Comparison of ENCODE assay signal across 7 cellular contexts in the genomic region with DNA sequence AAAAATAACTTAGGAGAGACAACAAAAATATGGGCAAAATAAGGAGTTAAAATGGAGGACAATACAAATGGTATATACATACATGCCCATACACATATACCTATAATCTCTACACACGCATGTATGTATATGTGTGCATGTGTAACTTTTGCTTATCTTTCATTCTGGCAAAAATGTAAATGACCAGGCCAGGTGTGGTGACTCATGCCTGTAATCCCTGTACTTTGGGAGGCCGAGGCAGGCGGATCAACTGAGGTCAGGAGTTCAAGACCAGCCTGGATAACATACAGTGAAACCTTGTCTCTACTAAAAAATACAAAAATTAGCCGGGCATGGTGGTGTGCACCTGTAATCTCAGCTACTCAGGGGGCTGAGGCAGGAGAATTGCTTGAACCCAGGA. TPM values are rescaled to one million over a fixed set of nuclear protein-coding genes. Genes with fewer than 3 reads are reported as not detected.
A peak's percentile ranks its signal among the peaks of the same experiment; 100 is the strongest.
DNase-seq lines count a peak whose midpoint lies in the region; ATAC-seq, FAIRE-seq and TF ChIP-seq lines count a peak whose summit lies in the region.
"Not testable (repeated sequence)": the region's sequence is repeated elsewhere in the genome, so short reads cannot be mapped to it uniquely, and the experiment has no call there.
"Had no signal": no experiment of that assay in that cellular context is flagged by ENCODE, and none has a peak within 500 bp of the region (broad histone marks: within the 10 kb centered on the region; RNA-seq: fewer than 3 reads in every experiment).

No MANE protein-coding gene starts in this region.

- not testable (repeated sequence) for H3K9me2 ChIP-seq in GM23338 (ENCODE audit: insufficient read depth)

- not testable (repeated sequence) for H3K4me3 ChIP-seq in GM23338; Peyer's patch; K562; HepG2 (replicated peaks in 1 of 3; ENCODE audit: insufficient read depth in 1 of 3, low read depth in 2 of 3, low read length in 3 of 3)

- WGBS in K562 (ENCODE audit: insufficient coverage, low coverage, missing lambda C conversion rate), result 32% methylated on average over 4 of the region's 4 CpGs
- 62% methylated on average over 4 of the region's 4 CpGs for WGBS in HepG2 (ENCODE audit: low lambda C conversion rate)

- H3K4me2 ChIP-seq in GM23338; K562 (ENCODE audit: insufficient read depth, low read length); HepG2 (ENCODE audit: low read depth, low read length): not testable (repeated sequence)

- in situ Hi-C loops in K562 (cut with MboI); HepG2 (cut with HindIII; ENCODE audit: extremely low pct_ligation_motif_present, low pct_unique_long_range_greater_than_20kb): not testable (repeated sequence)

- not testable (repeated sequence) for H2AFZ ChIP-seq in GM23338; K562 (ENCODE audit: low read depth, low read length); HepG2 (ENCODE audit: low read length)

- POLR2A ChIA-PET in K562 (lab: Yijun Ruan, JAX), result interaction anchor here (1.1 kb wide), 1 partner anchor 21 kb away, joined by 3 read pairs; no protein-coding TSS in a partner anchor
- POLR2A ChIA-PET in HepG2 (lab: Yijun Ruan, JAX), result interaction anchor here (4.3 kb wide), 1 partner anchor 19 kb away, joined by 27 read pairs; the partner anchor contains the start of gene MCL1

- H3K4me1 ChIP-seq in GM23338 (ENCODE audit: insufficient read depth); K562 (replicated peaks in 1 of 2; ENCODE audit: control insufficient read depth in 2 of 2, insufficient read depth in 2 of 2, low read length in 2 of 2): not testable (repeated sequence)
- H3K4me1 ChIP-seq in Peyer's patch (peaks cover 0 to 11% (median 0%) of the 10 kb centered on the region in 4 donors), HepG2 (ENCODE audit: insufficient read depth, low read length) (peaks cover 59% of the 10 kb centered on the region)

- H3K36me3 ChIP-seq in GM23338 (ENCODE audit: insufficient read depth); K562 (ENCODE audit: control insufficient read depth, insufficient read depth, low read length); HepG2 (replicated peaks in 1 of 2; ENCODE audit: control insufficient read depth in 1 of 2, insufficient read depth in 2 of 2, low read length in 2 of 2): not testable (repeated sequence)
- peaks cover 0 to 10% (median 0%) of the 10 kb centered on the region in 3 donors for H3K36me3 ChIP-seq in Peyer's patch

- H3K27me3 Mint-ChIP-seq in GM23338 (ENCODE audit: insufficient read depth, low read depth, poor library complexity), result peaks cover 10% of the 10 kb centered on the region
- H3K27me3 Mint-ChIP-seq in progenitor cell of endocrine pancreas, result not testable (repeated sequence)

- not testable (repeated sequence) for H3F3A ChIP-seq in GM23338 (replicated peaks; ENCODE audit: low read depth)

- H4K20me1 ChIP-seq in GM23338 (replicated peaks; ENCODE audit: insufficient read depth); K562 (replicated peaks; ENCODE audit: control insufficient read depth, insufficient read depth, low read length); HepG2 (ENCODE audit: insufficient read depth, low read length): not testable (repeated sequence)

- ATAC-seq in GM23338, K562, HepG2: not testable (repeated sequence)

- intact Hi-C loops in K562 (cut with micrococcal nuclease); HepG2 (cut with micrococcal nuclease; ENCODE audit: unreplicated experiment): not testable (repeated sequence)

- DNase-seq in GM23338 (ENCODE audit: low spot score); K562 (ENCODE audit: extremely low read depth in 1 of 4, low spot score in 3 of 4); HepG2 (ENCODE audit: low spot score); progenitor cell of endocrine pancreas (ENCODE audit: low spot score, unreplicated experiment): not testable (repeated sequence)
- peak in 2 of 3 donors; percentile 4 to 41 for DNase-seq in Peyer's patch

- not testable (repeated sequence) for H3K9ac ChIP-seq in K562 (ENCODE audit: insufficient read depth in 1 of 2, low read depth in 2 of 2, low read length in 2 of 2); HepG2 (ENCODE audit: insufficient read depth, low read depth, low read length)

- H3K9me1 ChIP-seq in K562 (ENCODE audit: control insufficient read depth, insufficient read depth, low read length), result not testable (repeated sequence)

- 0 out of 2 replicates have a peak overlapping the region, but pooled peaks have one; percentile 52 for H3K27ac ChIP-seq in GM23338 (ENCODE audit: low read depth)
- not testable (repeated sequence) for H3K27ac ChIP-seq in Peyer's patch; K562 (ENCODE audit: extremely low read depth, low read depth, low read length); HepG2 (ENCODE audit: extremely low read length, insufficient read depth, low read length)

- not testable (repeated sequence) for H3K27me3 ChIP-seq in GM23338 (ENCODE audit: insufficient read depth); Peyer's patch; K562 (ENCODE audit: control insufficient read depth in 2 of 2, insufficient read depth in 2 of 2, low read length in 2 of 2); HepG2 (ENCODE audit: control insufficient read depth in 1 of 2, insufficient read depth in 2 of 2, low read length in 2 of 2)

- peaks cover 14% of the 10 kb centered on the region for H3K9me3 Mint-ChIP-seq in GM23338
- H3K9me3 Mint-ChIP-seq in progenitor cell of endocrine pancreas (ENCODE audit: low read depth), result not testable (repeated sequence)

- not testable (repeated sequence) for TF ChIP-seq RAD21 in K562 (CRISPR knock-in tag; conservative IDR thresholded peaks at IDR 0.05 in 1 of 2, IDR thresholded peaks at IDR 0.05 in 1 of 2); HepG2 (CRISPR knock-in tag; IDR thresholded peaks at IDR 0.05)

- H3K36me3 Mint-ChIP-seq in GM23338 (ENCODE audit: low read depth), result peaks cover 30% of the 10 kb centered on the region
- peaks cover 10% of the 10 kb centered on the region for H3K36me3 Mint-ChIP-seq in progenitor cell of endocrine pancreas (ENCODE audit: insufficient read depth)

- not testable (repeated sequence) for H3K27ac Mint-ChIP-seq in GM23338
- H3K27ac Mint-ChIP-seq in progenitor cell of endocrine pancreas, result peak overlapping the region; percentile 13

- H3K4me3 Mint-ChIP-seq in GM23338; progenitor cell of endocrine pancreas (ENCODE audit: low read depth): not testable (repeated sequence)

- not testable (repeated sequence) for TF ChIP-seq POLR2A in Peyer's patch (IDR thresholded peaks at IDR 0.05); K562 (conservative IDR thresholded peaks at IDR 0.05); HepG2 (IDR thresholded peaks at IDR 0.05; ENCODE audit: insufficient read depth in 1 of 2, low read depth in 2 of 2, low read length in 2 of 2)

- not testable (repeated sequence) for FAIRE-seq in K562 (lab: Jason Lieb, UNC); HepG2 (lab: Jason Lieb, UNC)

- H3K79me2 ChIP-seq in GM23338 (replicated peaks; ENCODE audit: insufficient read depth); K562 (ENCODE audit: control insufficient read depth, insufficient read depth, low read length); HepG2 (ENCODE audit: insufficient read depth, low read length): not testable (repeated sequence)

- not testable (repeated sequence) for BruUV-seq in K562 (replicated peaks; lab: Mats Ljungman, UMichigan); HepG2 (replicated peaks; lab: Mats Ljungman, UMichigan)

- H3K9me3 ChIP-seq in Peyer's patch; K562 (replicated peaks; ENCODE audit: control insufficient read depth, insufficient read depth, low read depth, low read length); HepG2 (ENCODE audit: low read length): not testable (repeated sequence)

- not testable (repeated sequence) for TF ChIP-seq EP300 in K562 (IDR thresholded peaks at IDR 0.05; ENCODE audit: low read length); HepG2 (IDR thresholded peaks at IDR 0.05; ENCODE audit: low read depth in 2 of 2, low read length in 2 of 2); HepG2 (CRISPR knock-in tag; IDR thresholded peaks at IDR 0.05; ENCODE audit: borderline replicate concordance)

- CTCF ChIA-PET in K562 (lab: Yijun Ruan, JAX; ENCODE audit: low intra/inter-chr PET ratio); HepG2 (lab: Yijun Ruan, JAX; ENCODE audit: low intra/inter-chr PET ratio, low total read pairs): not testable (repeated sequence)

- H3K4me1 Mint-ChIP-seq in GM23338, result peaks cover 12% of the 10 kb centered on the region
- H3K4me1 Mint-ChIP-seq in progenitor cell of endocrine pancreas (ENCODE audit: low read depth), result not testable (repeated sequence)

- TF ChIP-seq CTCF in GM23338 (conservative IDR thresholded peaks at IDR 0.05; ENCODE audit: low read depth in 2 of 2); Peyer's patch (IDR thresholded peaks at IDR 0.05); K562 (IDR thresholded peaks at IDR 0.05 in 2 of 3, conservative IDR thresholded peaks at IDR 0.05 in 1 of 3; ENCODE audit: insufficient read depth in 2 of 3, low read depth in 1 of 3, low read length in 3 of 3); HepG2 (CRISPR knock-in tag; IDR thresholded peaks at IDR 0.05); progenitor cell of endocrine pancreas (IDR thresholded peaks at IDR 0.05; ENCODE audit: unreplicated experiment): not testable (repeated sequence)

RNA-seq across cellular contexts. Expression of gene MCL1, which starts 18.9 kb away (rescaled TPM):
- 237 and 244 TPM in 2 replicates for total RNA-seq in GM23338 (2014; rRNA removed; shearing (Covaris generic))
- polyA plus RNA-seq in GM23338 (2016; fragmentation: Nextera tagmentation; extraction: Ambion mirVana), result 46.7 and 55.3 TPM in 2 replicates
- 100 to 1,000 TPM; 102 to 154 (median 140) TPM for total RNA-seq in Peyer's patch
- 200 and 281 TPM in 2 replicates for total RNA-seq in K562 (2011; cell fraction: chromatin; rRNA removed; ENCODE audit: low replicate concordance)
- 147 and 148 TPM in 2 replicates for total RNA-seq in K562 (2011; cell fraction: nucleolus; rRNA removed)
- 206 and 295 TPM in 2 replicates for total RNA-seq in K562 (2011; cell fraction: nucleoplasm; rRNA removed)
- 129 and 138 TPM in 2 replicates for total RNA-seq in K562 (2014; rRNA removed)
- 153 and 184 TPM in 2 replicates for total RNA-seq in K562 (2014; rRNA removed; fragmentation: Illumina TruSeq; extraction: Trizol)
- total RNA-seq in K562 (2015; rRNA removed; fragmentation: Illumina TruSeq; extraction: Trizol), result 109 and 120 TPM in 2 replicates
- total RNA-seq in K562 (2021), result 200 and 224 TPM in 2 replicates
- 144 and 222 TPM in 2 replicates for polyA plus RNA-seq in K562 (2011; rRNA removed)
- polyA plus RNA-seq in K562 (2011; cell fraction: cytosol; rRNA removed), result 86.7 and 94.2 TPM in 2 replicates
- polyA plus RNA-seq in K562 (2011; cell fraction: nucleus; rRNA removed), result 179 and 244 TPM in 2 replicates
- polyA plus RNA-seq in K562 (2012), result 139 and 140 TPM in 2 replicates
- 147 and 158 TPM in 2 replicates for polyA plus RNA-seq in K562 (2014; fragmentation: Illumina TruSeq; extraction: Trizol)
- 10 to 100 TPM; 27.1 to 31.0 TPM for polyA plus RNA-seq in K562 (2014; fragmentation: Nextera tagmentation; extraction: Ambion mirVana)
- polyA plus RNA-seq in K562 (2014; rRNA removed), result 131 and 143 TPM in 2 replicates
- polyA minus RNA-seq in K562 (2011; rRNA and poly(A)+ RNA removed), result 221 and 238 TPM in 2 replicates
- 104 and 109 TPM in 2 replicates for polyA minus RNA-seq in K562 (2011; cell fraction: cytosol; rRNA and poly(A)+ RNA removed)
- polyA minus RNA-seq in K562 (2011; cell fraction: nucleus; rRNA and poly(A)+ RNA removed), result 141 and 172 TPM in 2 replicates
- 113 and 125 TPM in 2 replicates for total RNA-seq in HepG2 (2016; rRNA removed; fragmentation: Illumina TruSeq; extraction: Trizol)
- 16.3 and 19.0 TPM in 2 replicates for total RNA-seq in HepG2 (2016; cell fraction: cytosol; rRNA removed; fragmentation: Illumina TruSeq; extraction: Trizol; ENCODE audit: low read depth)
- 108 and 127 TPM in 2 replicates for total RNA-seq in HepG2 (2016; cell fraction: insoluble cytoplasmic fraction; rRNA removed; fragmentation: Illumina TruSeq; extraction: Trizol)
- total RNA-seq in HepG2 (2016; cell fraction: membrane; rRNA removed; fragmentation: Illumina TruSeq; extraction: Trizol), result 41.9 and 48.9 TPM in 2 replicates
- 150 and 151 TPM in 2 replicates for total RNA-seq in HepG2 (2016; cell fraction: nucleus; rRNA removed; fragmentation: Illumina TruSeq; extraction: Trizol)
- 69.5 and 70.6 TPM in 2 replicates for polyA plus RNA-seq in HepG2 (2011; rRNA removed)
- polyA plus RNA-seq in HepG2 (2011; cell fraction: cytosol; rRNA removed), result 40.6 and 51.3 TPM in 2 replicates
- 127 and 138 TPM in 2 replicates for polyA plus RNA-seq in HepG2 (2011; cell fraction: nucleus; rRNA removed)
- 59.5 and 80.1 TPM in 2 replicates for polyA plus RNA-seq in HepG2 (2012)
- 5.6 and 6.4 TPM in 2 replicates for polyA plus RNA-seq in HepG2 (2016; cell fraction: cytosol; fragmentation: Illumina TruSeq; extraction: Trizol; ENCODE audit: low read depth)
- polyA plus RNA-seq in HepG2 (2016; cell fraction: insoluble cytoplasmic fraction; fragmentation: Illumina TruSeq; extraction: Trizol; ENCODE audit: low read depth), result 99.4 and 100.0 TPM in 2 replicates
- polyA plus RNA-seq in HepG2 (2016; cell fraction: membrane; fragmentation: Illumina TruSeq; extraction: Trizol; ENCODE audit: low read depth), result 21.9 and 23.4 TPM in 2 replicates
- polyA plus RNA-seq in HepG2 (2016; cell fraction: nucleus; fragmentation: Illumina TruSeq; extraction: Trizol; ENCODE audit: insufficient read depth, low read depth), result 207 and 216 TPM in 2 replicates
- polyA minus RNA-seq in HepG2 (2011; rRNA and poly(A)+ RNA removed; ENCODE audit: low replicate concordance), result 65.4 and 90.8 TPM in 2 replicates
- polyA minus RNA-seq in HepG2 (2011; cell fraction: cytosol; rRNA and poly(A)+ RNA removed), result 72.9 and 73.2 TPM in 2 replicates
- polyA minus RNA-seq in HepG2 (2011; cell fraction: nucleus; rRNA and poly(A)+ RNA removed), result 152 and 196 TPM in 2 replicates
- total RNA-seq in progenitor cell of endocrine pancreas, result 204 and 212 TPM in 2 replicates

RNA-seq across cellular contexts. Expression of gene ENSA, which starts 31.1 kb away (rescaled TPM):
- total RNA-seq in GM23338 (2014; rRNA removed; shearing (Covaris generic)), result 143 and 200 TPM in 2 replicates
- polyA plus RNA-seq in GM23338 (2016; fragmentation: Nextera tagmentation; extraction: Ambion mirVana) (114 and 121 TPM in 2 replicates), K562 (2011; rRNA removed) (133 and 156 TPM in 2 replicates), K562 (2014; fragmentation: Illumina TruSeq; extraction: Trizol) (565 and 605 TPM in 2 replicates), K562 (2014; fragmentation: Nextera tagmentation; extraction: Ambion mirVana) (10 to 100 TPM; 68.1 to 93.9 TPM), K562 (2014; rRNA removed) (197 and 354 TPM in 2 replicates), HepG2 (2011; rRNA removed) (54.5 and 55.1 TPM in 2 replicates)
- total RNA-seq in Peyer's patch (100 to 1,000 TPM; 173 to 231 (median 206) TPM), K562 (2014; rRNA removed) (147 and 163 TPM in 2 replicates), K562 (2014; rRNA removed; fragmentation: Illumina TruSeq; extraction: Trizol) (196 and 198 TPM in 2 replicates), K562 (2015; rRNA removed; fragmentation: Illumina TruSeq; extraction: Trizol) (183 and 188 TPM in 2 replicates), K562 (2021) (203 and 219 TPM in 2 replicates), HepG2 (2016; rRNA removed; fragmentation: Illumina TruSeq; extraction: Trizol) (111 and 137 TPM in 2 replicates), progenitor cell of endocrine pancreas (164 and 169 TPM in 2 replicates)
- 86.7 and 153 TPM in 2 replicates for total RNA-seq in K562 (2011; cell fraction: chromatin; rRNA removed; ENCODE audit: low replicate concordance)
- 54.7 and 57.9 TPM in 2 replicates for total RNA-seq in K562 (2011; cell fraction: nucleolus; rRNA removed)
- 124 and 201 TPM in 2 replicates for total RNA-seq in K562 (2011; cell fraction: nucleoplasm; rRNA removed)
- polyA plus RNA-seq in K562 (2011; cell fraction: cytosol; rRNA removed), result 116 and 118 TPM in 2 replicates
- 47.5 and 50.4 TPM in 2 replicates for polyA plus RNA-seq in K562 (2011; cell fraction: nucleus; rRNA removed)
- polyA plus RNA-seq in K562 (2012), result 174 and 197 TPM in 2 replicates
- polyA minus RNA-seq in K562 (2011; rRNA and poly(A)+ RNA removed), result 60.6 and 80.0 TPM in 2 replicates
- 32.9 and 35.0 TPM in 2 replicates for polyA minus RNA-seq in K562 (2011; cell fraction: cytosol; rRNA and poly(A)+ RNA removed)
- polyA minus RNA-seq in K562 (2011; cell fraction: nucleus; rRNA and poly(A)+ RNA removed), result 22.9 and 51.1 TPM in 2 replicates
- total RNA-seq in HepG2 (2016; cell fraction: cytosol; rRNA removed; fragmentation: Illumina TruSeq; extraction: Trizol; ENCODE audit: low read depth), result 32.7 and 33.3 TPM in 2 replicates
- total RNA-seq in HepG2 (2016; cell fraction: insoluble cytoplasmic fraction; rRNA removed; fragmentation: Illumina TruSeq; extraction: Trizol), result 104 and 136 TPM in 2 replicates
- 71.0 and 79.7 TPM in 2 replicates for total RNA-seq in HepG2 (2016; cell fraction: membrane; rRNA removed; fragmentation: Illumina TruSeq; extraction: Trizol)
- 59.2 and 64.7 TPM in 2 replicates for total RNA-seq in HepG2 (2016; cell fraction: nucleus; rRNA removed; fragmentation: Illumina TruSeq; extraction: Trizol)
- polyA plus RNA-seq in HepG2 (2011; cell fraction: cytosol; rRNA removed), result 35.3 and 39.9 TPM in 2 replicates
- polyA plus RNA-seq in HepG2 (2011; cell fraction: nucleus; rRNA removed), result 18.3 and 19.1 TPM in 2 replicates
- 68.7 and 69.6 TPM in 2 replicates for polyA plus RNA-seq in HepG2 (2012)
- 46.8 and 50.7 TPM in 2 replicates for polyA plus RNA-seq in HepG2 (2016; cell fraction: cytosol; fragmentation: Illumina TruSeq; extraction: Trizol; ENCODE audit: low read depth)
- polyA plus RNA-seq in HepG2 (2016; cell fraction: insoluble cytoplasmic fraction; fragmentation: Illumina TruSeq; extraction: Trizol; ENCODE audit: low read depth), result 203 and 211 TPM in 2 replicates
- 87.0 and 96.1 TPM in 2 replicates for polyA plus RNA-seq in HepG2 (2016; cell fraction: membrane; fragmentation: Illumina TruSeq; extraction: Trizol; ENCODE audit: low read depth)
- 97.2 and 103 TPM in 2 replicates for polyA plus RNA-seq in HepG2 (2016; cell fraction: nucleus; fragmentation: Illumina TruSeq; extraction: Trizol; ENCODE audit: insufficient read depth, low read depth)
- polyA minus RNA-seq in HepG2 (2011; rRNA and poly(A)+ RNA removed; ENCODE audit: low replicate concordance), result 25.8 and 53.2 TPM in 2 replicates
- polyA minus RNA-seq in HepG2 (2011; cell fraction: cytosol; rRNA and poly(A)+ RNA removed), result 16.0 and 18.2 TPM in 2 replicates
- 34.9 and 47.6 TPM in 2 replicates for polyA minus RNA-seq in HepG2 (2011; cell fraction: nucleus; rRNA and poly(A)+ RNA removed)

RNA-seq across cellular contexts. Expression of gene ADAMTSL4, which starts 49.1 kb away (rescaled TPM):
- 3.6 and 5.3 TPM in 2 replicates for total RNA-seq in GM23338 (2014; rRNA removed; shearing (Covaris generic))
- polyA plus RNA-seq in GM23338 (2016; fragmentation: Nextera tagmentation; extraction: Ambion mirVana) (4.6 and 5.8 TPM in 2 replicates), K562 (2011; rRNA removed) (53.8 and 132 TPM in 2 replicates), K562 (2014; fragmentation: Illumina TruSeq; extraction: Trizol) (116 and 156 TPM in 2 replicates), K562 (2014; fragmentation: Nextera tagmentation; extraction: Ambion mirVana) (10 to 100 TPM; 12.7 to 14.8 TPM), K562 (2014; rRNA removed) (104 and 137 TPM in 2 replicates), HepG2 (2011; rRNA removed) (15.1 and 16.4 TPM in 2 replicates)
- total RNA-seq in Peyer's patch (10 to 100 TPM in 3 of 4 donors, 1 to 10 TPM in 1; 2.3 to 28.9 (median 15.3) TPM), K562 (2014; rRNA removed) (35.6 and 43.6 TPM in 2 replicates), K562 (2014; rRNA removed; fragmentation: Illumina TruSeq; extraction: Trizol) (18.8 and 20.3 TPM in 2 replicates), K562 (2015; rRNA removed; fragmentation: Illumina TruSeq; extraction: Trizol) (22.8 and 25.5 TPM in 2 replicates), K562 (2021) (163 and 212 TPM in 2 replicates), HepG2 (2016; rRNA removed; fragmentation: Illumina TruSeq; extraction: Trizol) (1.9 and 3.9 TPM in 2 replicates), progenitor cell of endocrine pancreas (5.5 and 6.9 TPM in 2 replicates)
- total RNA-seq in K562 (2011; cell fraction: chromatin; rRNA removed; ENCODE audit: low replicate concordance), result 795 and 1,508 TPM in 2 replicates
- total RNA-seq in K562 (2011; cell fraction: nucleolus; rRNA removed), result 712 and 761 TPM in 2 replicates
- total RNA-seq in K562 (2011; cell fraction: nucleoplasm; rRNA removed), result 735 and 822 TPM in 2 replicates
- polyA plus RNA-seq in K562 (2011; cell fraction: cytosol; rRNA removed), result 68.7 and 73.2 TPM in 2 replicates
- 800 and 1,003 TPM in 2 replicates for polyA plus RNA-seq in K562 (2011; cell fraction: nucleus; rRNA removed)
- 127 and 192 TPM in 2 replicates for polyA plus RNA-seq in K562 (2012)
- polyA minus RNA-seq in K562 (2011; rRNA and poly(A)+ RNA removed), result 23.6 and 31.1 TPM in 2 replicates
- polyA minus RNA-seq in K562 (2011; cell fraction: cytosol; rRNA and poly(A)+ RNA removed), result 45.7 and 70.1 TPM in 2 replicates
- 99.2 and 125 TPM in 2 replicates for polyA minus RNA-seq in K562 (2011; cell fraction: nucleus; rRNA and poly(A)+ RNA removed)
- 1.3 and 1.4 TPM in 2 replicates for total RNA-seq in HepG2 (2016; cell fraction: cytosol; rRNA removed; fragmentation: Illumina TruSeq; extraction: Trizol; ENCODE audit: low read depth)
- total RNA-seq in HepG2 (2016; cell fraction: insoluble cytoplasmic fraction; rRNA removed; fragmentation: Illumina TruSeq; extraction: Trizol), result 1.4 and 3.5 TPM in 2 replicates
- total RNA-seq in HepG2 (2016; cell fraction: membrane; rRNA removed; fragmentation: Illumina TruSeq; extraction: Trizol), result 2.8 TPM in 2 replicates
- 5.1 and 8.0 TPM in 2 replicates for total RNA-seq in HepG2 (2016; cell fraction: nucleus; rRNA removed; fragmentation: Illumina TruSeq; extraction: Trizol)
- polyA plus RNA-seq in HepG2 (2011; cell fraction: cytosol; rRNA removed), result 7.9 and 8.3 TPM in 2 replicates
- 81.6 and 99.7 TPM in 2 replicates for polyA plus RNA-seq in HepG2 (2011; cell fraction: nucleus; rRNA removed)
- 6.4 and 10.9 TPM in 2 replicates for polyA plus RNA-seq in HepG2 (2012)
- 0.93 and 1.3 TPM in 2 replicates for polyA plus RNA-seq in HepG2 (2016; cell fraction: cytosol; fragmentation: Illumina TruSeq; extraction: Trizol; ENCODE audit: low read depth)
- polyA plus RNA-seq in HepG2 (2016; cell fraction: insoluble cytoplasmic fraction; fragmentation: Illumina TruSeq; extraction: Trizol; ENCODE audit: low read depth), result 4.0 and 4.2 TPM in 2 replicates
- polyA plus RNA-seq in HepG2 (2016; cell fraction: membrane; fragmentation: Illumina TruSeq; extraction: Trizol; ENCODE audit: low read depth), result 3.3 and 3.7 TPM in 2 replicates
- polyA plus RNA-seq in HepG2 (2016; cell fraction: nucleus; fragmentation: Illumina TruSeq; extraction: Trizol; ENCODE audit: insufficient read depth, low read depth), result 32.6 and 38.0 TPM in 2 replicates
- polyA minus RNA-seq in HepG2 (2011; rRNA and poly(A)+ RNA removed; ENCODE audit: low replicate concordance), result 5.9 and 8.8 TPM in 2 replicates
- polyA minus RNA-seq in HepG2 (2011; cell fraction: cytosol; rRNA and poly(A)+ RNA removed), result 5.3 and 6.0 TPM in 2 replicates
- polyA minus RNA-seq in HepG2 (2011; cell fraction: nucleus; rRNA and poly(A)+ RNA removed), result 9.4 TPM in 2 replicates
- total RNA-seq: B cell; CD8-positive, alpha-beta T cell had no signal
